ENCODE assay signal across 8 cellular contexts in genomic region chr3:64291345-64291744, GRCh38.
DNase-seq lines count a peak whose midpoint lies in the region; FAIRE-seq and TF ChIP-seq lines count a peak whose summit lies in the region.

No MANE protein-coding gene starts in this region.

- H3K27ac ChIP-seq in esophagus squamous epithelium, result peak overlapping the region in 2 of 4 donors; percentile 69 to 76

- intact Hi-C loops in esophagus squamous epithelium (cut with DNase I), result no loop called here

- H3K4me3 ChIP-seq in foreskin fibroblast (ENCODE audit: low read depth in 1 of 2, low read length in 2 of 2) (no peak overlapping the region), skeletal muscle satellite cell (ENCODE audit: low read length) (peak overlapping the region; percentile 4), esophagus squamous epithelium (no peak overlapping the region)

- DNase-seq in H54 (ENCODE audit: insufficient read length, low spot score) (peak; percentile 20), SKM-1 (lab: John Stamatoyannopoulos, UW; ENCODE audit: unreplicated experiment) (peak; percentile 6), foreskin fibroblast (peak; percentile 94 to 96), esophagus squamous epithelium (lab: John Stamatoyannopoulos, UW) (no peak), globus pallidus (ENCODE audit: low spot score) (no peak), NCI-H526 treated with DMSO at 0.1 percent for 48 hours (lab: John Stamatoyannopoulos, UW) (no peak), D341Med (ENCODE audit: low spot score) (no peak)

- H3K9me3 ChIP-seq in skeletal muscle satellite cell (replicated peaks; ENCODE audit: low read length), result no peaks in the 10 kb centered on the region
- H3K9me3 ChIP-seq in esophagus squamous epithelium, result no peaks in the 10 kb centered on the region

- TF ChIP-seq CTCF in foreskin fibroblast (IDR thresholded peaks at IDR 0.05; ENCODE audit: low read depth, low read length), result no peak
- TF ChIP-seq CTCF in esophagus squamous epithelium (IDR thresholded peaks at IDR 0.05), result no peak

- peak; percentile 94 for FAIRE-seq in H54 (lab: Jason Lieb, UNC)

- H3K4me1 ChIP-seq in skeletal muscle satellite cell (ENCODE audit: control insufficient read depth, insufficient read depth, low read length), result peaks cover 36% of the 10 kb centered on the region
- H3K4me1 ChIP-seq in esophagus squamous epithelium, result peaks cover 4 to 36% (median 13%) of the 10 kb centered on the region in 3 donors

- no peak for TF ChIP-seq POLR2A in H54 (IDR thresholded peaks at IDR 0.05; ENCODE audit: low read depth, low read length)
- no peak for TF ChIP-seq POLR2A in esophagus squamous epithelium (IDR thresholded peaks at IDR 0.05)

- no peak overlapping the region for H3K9ac ChIP-seq in skeletal muscle satellite cell (ENCODE audit: low read depth, low read length)

- H3K27me3 ChIP-seq in skeletal muscle satellite cell (ENCODE audit: control insufficient read depth, insufficient read depth, low read length) (no peaks in the 10 kb centered on the region), esophagus squamous epithelium (no peaks in the 10 kb centered on the region)

- H3K4me2 ChIP-seq in skeletal muscle satellite cell (ENCODE audit: low read length), result peak overlapping the region; percentile 53

- WGBS in esophagus squamous epithelium, 2 donors, result 10 to 13% methylated on average over 3 of the region's 3 CpGs

- H3K36me3 ChIP-seq in skeletal muscle satellite cell (ENCODE audit: insufficient read depth, low read length) (no peaks in the 10 kb centered on the region), esophagus squamous epithelium (no peaks in the 10 kb centered on the region)

Comparison
In these comparisons a context has a peak if more than half of its experiments do, and no peak if none do; other contexts are left out.
1. DNase-seq: peak in H54 (single experiment), SKM-1 (single experiment) and foreskin fibroblast (2 of 2); none in esophagus squamous epithelium (single experiment), globus pallidus (single experiment), NCI-H526 treated with DMSO at 0.1 percent for 48 hours (single experiment) and D341Med (single experiment).